17 cellular contexts compared by ENCODE assay signal in the genomic region with DNA sequence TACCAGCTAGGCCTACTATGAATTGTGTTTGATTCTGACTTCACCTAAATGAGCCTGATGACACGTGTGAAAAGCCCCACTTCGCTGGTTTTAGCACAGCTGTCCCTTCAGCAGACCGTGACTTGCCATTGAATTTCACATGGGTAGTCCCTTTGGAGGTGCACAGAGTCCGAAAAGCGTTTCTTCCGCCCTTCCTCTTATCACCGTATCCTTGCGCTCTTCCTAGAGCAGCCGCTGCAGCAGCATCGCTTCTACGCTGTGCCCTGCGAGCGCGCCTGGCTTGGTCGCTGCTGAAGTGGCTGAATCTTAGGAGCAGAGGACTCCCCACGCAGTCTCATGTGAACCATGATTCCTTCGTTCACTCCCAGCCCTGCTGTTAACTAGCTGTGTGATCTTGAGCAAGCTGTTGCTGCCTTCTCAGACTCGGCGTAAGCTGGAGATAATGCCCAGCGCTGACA.
A peak's percentile ranks its signal among the peaks of the same experiment; 100 is the strongest.
DNase-seq lines count a peak whose midpoint lies in the region; FAIRE-seq lines count a peak whose summit lies in the region.
"Had no signal": no experiment of that assay in that cellular context is flagged by ENCODE, and none has a peak within 500 bp of the region (broad histone marks: within the 10 kb centered on the region; RNA-seq: fewer than 3 reads in every experiment).

No MANE protein-coding gene starts in this region.

- H3K36me3 ChIP-seq in iPS-15b (ENCODE audit: control insufficient read depth, insufficient read depth, low read length) = no peaks in the 10 kb centered on the region

- peaks cover 10% of the 10 kb centered on the region for H3K4me1 ChIP-seq in iPS-15b (ENCODE audit: control insufficient read depth, insufficient read depth, low read length)

- H3K4me3 ChIP-seq in iPS-15b (ENCODE audit: low read depth, low read length) = no peak overlapping the region

- DNase-seq in DMS153 (lab: John Stamatoyannopoulos, UW) (peak; percentile 13), DMS153 treated with DMSO at 0.1 percent for 48 hours (lab: John Stamatoyannopoulos, UW; ENCODE audit: unreplicated experiment) (no peak), SK-N-DZ (ENCODE audit: low spot score) (peak; percentile 88), retina (peak; percentile 62), NCI-H345 (lab: John Stamatoyannopoulos, UW) (no peak), HTR-8/SVneo (ENCODE audit: insufficient read length, low spot score) (no peak), UCSD-AML1 (lab: John Stamatoyannopoulos, UW; ENCODE audit: unreplicated experiment) (no peak)
- DNase-seq: 8988T; activated naive CD4-positive, alpha-beta T cell treated with anti-CD3 and anti-CD28 coated beads for 36 hours; CD4-positive, CD25-positive, alpha-beta regulatory T cell; GDM1; KBM-7; NCI-H1105; NCI-H526; stimulated activated naive CD8-positive, alpha-beta T cell treated with anti-CD3 and anti-CD28 coated beads, Interleukin-15, amount 100 ng/mL, for 72 hours; T-helper 1 cell had no signal

- H3K27me3 ChIP-seq in iPS-15b (ENCODE audit: control insufficient read depth, insufficient read depth, low read length) = no peaks in the 10 kb centered on the region

- no peak for FAIRE-seq in HTR-8/SVneo (lab: Jason Lieb, UNC)

- no peaks in the 10 kb centered on the region for H3K9me3 ChIP-seq in iPS-15b (ENCODE audit: control insufficient read depth, insufficient read depth, low read length)

- peak overlapping the region; percentile 32 for H3K9ac ChIP-seq in iPS-15b (ENCODE audit: low read depth, low read length)

Comparison
In these comparisons a context has a peak if more than half of its experiments do, and no peak if none do; other contexts are left out.
1. DNase-seq: peak in DMS153 (single experiment), SK-N-DZ (single experiment) and retina (single experiment); none in DMS153 treated with DMSO at 0.1 percent for 48 hours (single experiment), NCI-H345 (single experiment), HTR-8/SVneo (single experiment) and UCSD-AML1 (single experiment).